ENCODE assay signal across 9 cellular contexts in genomic region chr16:5084802-5085201, GRCh38. TPM values are rescaled to one million over a fixed set of nuclear protein-coding genes. Genes with fewer than 3 reads are reported as not detected.
A peak's percentile ranks its signal among the peaks of the same experiment; 100 is the strongest.
DNase-seq lines count a peak whose midpoint lies in the region; FAIRE-seq and TF ChIP-seq lines count a peak whose summit lies in the region.
"Not testable (repeated sequence)": the region's sequence is repeated elsewhere in the genome, so short reads cannot be mapped to it uniquely, and the experiment has no call there.
"Had no signal": no experiment of that assay in that cellular context is flagged by ENCODE, and none has a peak within 500 bp of the region (broad histone marks: within the 10 kb centered on the region; RNA-seq: fewer than 3 reads in every experiment).

No MANE protein-coding gene starts in this region.

- DNase-seq in AG08395 (ENCODE audit: low spot score) (peak; percentile 51), GM19239 (ENCODE audit: insufficient read length, low spot score) (peak; percentile 54), NCI-H2227 (lab: John Stamatoyannopoulos, UW; ENCODE audit: unreplicated experiment) (peak; percentile 68), UCSD-AML1 (lab: John Stamatoyannopoulos, UW; ENCODE audit: unreplicated experiment) (peak; percentile 44), mesenchymal stem cell (peak; percentile 66)
- DNase-seq in activated naive CD4-positive, alpha-beta T cell treated with anti-CD3 and anti-CD28 coated beads, Interleukin-2, amount 50 U/mL, for 16 hours, result peak; percentile 56
- DNase-seq in esophagus squamous epithelium (lab: John Stamatoyannopoulos, UW), result not testable (repeated sequence)
- DNase-seq in stimulated activated CD4-positive, alpha-beta T cell treated with anti-CD3 and anti-CD28 coated beads, Interleukin-4, amount 100 ng/mL, for 1 hour, result peak; percentile 59

- not testable (repeated sequence) for H2BK120ac ChIP-seq in mesenchymal stem cell (ENCODE audit: low read depth, low read length)

- H3K18ac ChIP-seq in mesenchymal stem cell (ENCODE audit: low read depth in 1 of 2, low read length in 2 of 2), result not testable (repeated sequence)

- not testable (repeated sequence) for H3K4me2 ChIP-seq in mesenchymal stem cell (ENCODE audit: low read length, poor library complexity, severe bottlenecking)

- not testable (repeated sequence) for H3K4me1 ChIP-seq in esophagus squamous epithelium; mesenchymal stem cell (ENCODE audit: control insufficient read depth, insufficient read depth, low read depth, low read length)

- H3K79me1 ChIP-seq in mesenchymal stem cell (replicated peaks; ENCODE audit: low read length, poor library complexity, severe bottlenecking), result not testable (repeated sequence)

- TF ChIP-seq POLR2A in esophagus squamous epithelium (IDR thresholded peaks at IDR 0.05), result not testable (repeated sequence)

- H4K91ac ChIP-seq in mesenchymal stem cell (ENCODE audit: low read length), result not testable (repeated sequence)

- not testable (repeated sequence) for H3K23ac ChIP-seq in mesenchymal stem cell (ENCODE audit: low read length in 2 of 2)

- H2BK5ac ChIP-seq in mesenchymal stem cell (ENCODE audit: low read depth, low read length, poor library complexity, severe bottlenecking), result not testable (repeated sequence)

- H3K36me3 ChIP-seq in esophagus squamous epithelium, result peaks cover 0 to 87% (median 0%) of the 10 kb centered on the region in 3 donors
- H3K36me3 ChIP-seq in mesenchymal stem cell (ENCODE audit: control insufficient read depth in 1 of 2, insufficient read depth in 2 of 2, low read depth in 1 of 2, low read length in 2 of 2), result peaks cover 32 to 64% of the 10 kb centered on the region in 2 experiments

- not testable (repeated sequence) for H2AK5ac ChIP-seq in mesenchymal stem cell (ENCODE audit: low read length, severe bottlenecking)

- H3K14ac ChIP-seq in mesenchymal stem cell (ENCODE audit: low read length in 2 of 2), result not testable (repeated sequence)

- H2BK15ac ChIP-seq in mesenchymal stem cell (ENCODE audit: low read depth, poor library complexity, severe bottlenecking), result not testable (repeated sequence)

- not testable (repeated sequence) for H2BK12ac ChIP-seq in mesenchymal stem cell (ENCODE audit: low read length in 2 of 2)

- H4K8ac ChIP-seq in mesenchymal stem cell (ENCODE audit: low read length), result not testable (repeated sequence)

- not testable (repeated sequence) for H3K9me3 ChIP-seq in esophagus squamous epithelium; mesenchymal stem cell (ENCODE audit: control insufficient read depth, low read length)

- H2AFZ ChIP-seq in mesenchymal stem cell (ENCODE audit: low read depth, low read length), result not testable (repeated sequence)

- not testable (repeated sequence) for FAIRE-seq in GM19239 (lab: Jason Lieb, UNC)

- TF ChIP-seq CTCF in esophagus squamous epithelium (IDR thresholded peaks at IDR 0.05), result peak in 5 of 6 experiments; percentile 23 to 67 (median 57)

- not testable (repeated sequence) for H3K4ac ChIP-seq in mesenchymal stem cell (ENCODE audit: low read depth in 1 of 2, low read length in 2 of 2)

- H3K4me3 ChIP-seq in esophagus squamous epithelium; mesenchymal stem cell (ENCODE audit: insufficient read depth in 1 of 2, low read depth in 1 of 2, low read length in 2 of 2): not testable (repeated sequence)

- H3K9ac ChIP-seq in mesenchymal stem cell (ENCODE audit: low read length), result not testable (repeated sequence)

- 60 to 71% methylated on average over 10 of the region's 10 CpGs for WGBS in esophagus squamous epithelium, 2 donors
- WGBS in mesenchymal stem cell, result 60% methylated on average over 10 of the region's 10 CpGs

- not testable (repeated sequence) for H3K27me3 ChIP-seq in esophagus squamous epithelium; mesenchymal stem cell (ENCODE audit: control insufficient read depth in 1 of 2, insufficient read depth in 1 of 2, low read length in 2 of 2)

- intact Hi-C loops in esophagus squamous epithelium (cut with DNase I), result not testable (repeated sequence)

- not testable (repeated sequence) for H3K27ac ChIP-seq in esophagus squamous epithelium; mesenchymal stem cell (ENCODE audit: low read length, poor library complexity, severe bottlenecking)

RNA-seq across cellular contexts. Expression of gene EEF2KMT, which starts 12.8 kb away (rescaled TPM):
- total RNA-seq in esophagus squamous epithelium, result 10 to 100 TPM in 2 of 4 donors, 1 to 10 TPM in 2; 6.3 to 15.8 (median 8.8) TPM
- polyA plus RNA-seq in mesenchymal stem cell (2013, experiment 1 of 2), result 7.0 TPM
- 6.5 TPM for polyA plus RNA-seq in mesenchymal stem cell (2013, experiment 2 of 2)

RNA-seq across cellular contexts. Expression of gene ALG1, which starts 13.2 kb away (rescaled TPM):
- total RNA-seq in esophagus squamous epithelium, result 10 to 100 TPM; 14.9 to 18.7 (median 16.5) TPM
- 30.9 TPM for polyA plus RNA-seq in mesenchymal stem cell (2013, experiment 1 of 2)
- polyA plus RNA-seq in mesenchymal stem cell (2013, experiment 2 of 2), result 32.6 TPM

RNA-seq across cellular contexts. Expression of gene C16orf89, which starts 19.0 kb away (rescaled TPM):
- total RNA-seq in esophagus squamous epithelium, result 1 to 10 TPM in 3 of 4 donors, under 1 TPM in 1; 0.38 to 4.8 (median 2.4) TPM
- polyA plus RNA-seq in mesenchymal stem cell (2013, experiment 1 of 2), result 0.17 TPM
- 0.22 TPM for polyA plus RNA-seq in mesenchymal stem cell (2013, experiment 2 of 2)
- total RNA-seq: mononuclear cell had no signal

RNA-seq across cellular contexts. Expression of gene NAGPA, which starts 51.1 kb away (rescaled TPM):
- 10 to 100 TPM; 19.6 to 34.7 (median 26.0) TPM for total RNA-seq in esophagus squamous epithelium
- 12.3 TPM for polyA plus RNA-seq in mesenchymal stem cell (2013, experiment 1 of 2)
- polyA plus RNA-seq in mesenchymal stem cell (2013, experiment 2 of 2), result 13.2 TPM
